8 cellular contexts compared by ENCODE assay signal in the genomic region with DNA sequence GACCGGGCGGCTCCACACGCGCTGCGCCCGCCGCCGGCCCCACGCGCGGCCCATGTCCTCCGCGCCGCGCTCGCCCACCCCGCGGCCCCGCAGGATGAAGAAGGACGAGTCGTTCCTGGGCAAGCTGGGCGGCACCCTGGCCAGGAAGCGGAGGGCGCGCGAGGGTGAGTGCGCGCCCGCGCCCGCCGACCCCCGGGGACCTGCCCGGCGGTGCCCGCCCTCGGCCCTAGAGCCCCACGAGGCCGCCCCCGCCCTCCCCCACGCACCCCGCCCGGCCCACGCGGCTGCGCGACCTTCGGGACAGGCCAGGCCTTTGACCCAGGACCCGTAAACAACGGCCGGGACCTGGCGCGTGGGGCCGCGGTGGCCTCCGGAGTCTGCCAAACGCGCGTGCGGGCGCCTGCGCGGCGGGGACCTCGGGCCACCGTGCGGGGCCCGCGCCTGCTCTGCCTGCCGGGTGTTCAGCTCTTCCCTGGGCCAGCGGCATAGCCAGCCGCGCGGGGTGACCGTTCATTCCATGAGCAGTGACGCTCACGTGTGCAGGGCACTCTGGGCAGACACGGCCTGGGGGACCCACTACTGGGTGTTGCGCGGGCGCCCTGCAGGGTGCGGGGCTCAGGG. TPM values are rescaled to one million over a fixed set of nuclear protein-coding genes. Genes with fewer than 3 reads are reported as not detected.
DNase-seq lines count a peak whose midpoint lies in the region; ATAC-seq, FAIRE-seq and TF ChIP-seq lines count a peak whose summit lies in the region.

A gene with protein sequence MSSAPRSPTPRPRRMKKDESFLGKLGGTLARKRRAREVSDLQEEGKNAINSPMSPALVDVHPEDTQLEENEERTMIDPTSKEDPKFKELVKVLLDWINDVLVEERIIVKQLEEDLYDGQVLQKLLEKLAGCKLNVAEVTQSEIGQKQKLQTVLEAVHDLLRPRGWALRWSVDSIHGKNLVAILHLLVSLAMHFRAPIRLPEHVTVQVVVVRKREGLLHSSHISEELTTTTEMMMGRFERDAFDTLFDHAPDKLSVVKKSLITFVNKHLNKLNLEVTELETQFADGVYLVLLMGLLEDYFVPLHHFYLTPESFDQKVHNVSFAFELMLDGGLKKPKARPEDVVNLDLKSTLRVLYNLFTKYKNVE (plus strand): TSS at position 15 of the 621 bp plus-strand sequence. CDS start 38 bp downstream, at position 53.

- H3K9me3 Mint-ChIP-seq in activated T-helper 17 cell treated with anti-CD3 and anti-CD28 coated beads, Interleukin-2, amount 50 U/mL, for 72 hours: no peaks in the 10 kb centered on the region

- H3K4me1 ChIP-seq in pancreas: peaks cover 0 to 3% (median 0%) of the 10 kb centered on the region in 3 donors

- H3K36me3 ChIP-seq in pancreas: no peaks in the 10 kb centered on the region

- H3K4me3 ChIP-seq in pancreas: peak within 1 kb of the TSS; percentile 40 to 55 (median 44)

- no peaks in the 10 kb centered on the region for H3K27me3 Mint-ChIP-seq in activated T-helper 17 cell treated with anti-CD3 and anti-CD28 coated beads, Interleukin-2, amount 50 U/mL, for 72 hours

- intact Hi-C loops in head of caudate nucleus (cut with DNase I): no loop called here
- intact Hi-C loops in pancreas (cut with DNase I): no loop called here

- ATAC-seq in activated T-helper 17 cell treated with anti-CD3 and anti-CD28 coated beads, Interleukin-2, amount 50 U/mL, for 72 hours (replicated peaks): peak; percentile 14
- ATAC-seq in pancreas (peak in 3 of 4 donors; percentile 8 to 67 (median 44)), GM21381 (IDR thresholded peaks at IDR 0.05; ENCODE audit: unreplicated experiment) (no peak)

- no peaks in the 10 kb centered on the region for H3K9me3 ChIP-seq in pancreas

- peaks cover 18% of the 10 kb centered on the region for H3K36me3 Mint-ChIP-seq in activated T-helper 17 cell treated with anti-CD3 and anti-CD28 coated beads, Interleukin-2, amount 50 U/mL, for 72 hours (ENCODE audit: low read depth)

- DNase-seq in Daoy (ENCODE audit: low read depth) (peak; percentile 43), HuH-7.5 (ENCODE audit: low spot score) (peak; percentile 42), head of caudate nucleus (peak in 34 of 42 donors; percentile 15 to 69 (median 50)), pancreas (peak; percentile 13 to 72 (median 28)), NCI-H226 (no peak), activated gamma-delta T cell (lab: John Stamatoyannopoulos, UW) (no peak)

- H3K27ac ChIP-seq in pancreas: peak within 1 kb of the TSS in 3 of 4 donors; percentile 42 to 71 (median 50)

- 2% methylated on average over 57 to 81 of the region's 82 CpGs for WGBS in pancreas, 2 donors

- H3K27ac Mint-ChIP-seq in activated T-helper 17 cell treated with anti-CD3 and anti-CD28 coated beads, Interleukin-2, amount 50 U/mL, for 72 hours: peak within 1 kb of the TSS; percentile 94

- peaks cover 27% of the 10 kb centered on the region for H3K4me1 Mint-ChIP-seq in activated T-helper 17 cell treated with anti-CD3 and anti-CD28 coated beads, Interleukin-2, amount 50 U/mL, for 72 hours

- no peaks in the 10 kb centered on the region for H3K27me3 ChIP-seq in pancreas

- no peak for FAIRE-seq in pancreas (lab: Jason Lieb, UNC)

- H3K4me3 Mint-ChIP-seq in activated T-helper 17 cell treated with anti-CD3 and anti-CD28 coated beads, Interleukin-2, amount 50 U/mL, for 72 hours: peak within 1 kb of the TSS; percentile 88

- TF ChIP-seq CTCF in pancreas (IDR thresholded peaks at IDR 0.05): no peak

RNA-seq across cellular contexts. Expression of the gene that starts here (rescaled TPM):
- total RNA-seq in Daoy (2014; rRNA removed; shearing (Covaris generic)): 29.7 and 63.5 TPM in 2 replicates
- total RNA-seq in activated T-helper 17 cell treated with anti-CD3 and anti-CD28 coated beads, Interleukin-2, amount 50 U/mL, for 72 hours: 10 to 100 TPM; 50.2 to 66.1 TPM
- 10 to 100 TPM in 4 of 6 donors, 1 to 10 TPM in 2; 3.8 to 14.3 (median 10.4) TPM for total RNA-seq in pancreas
- polyA plus RNA-seq in pancreas: 10 to 100 TPM in 1 of 2 donors, 1 to 10 TPM in 1; 9.2 to 27.3 TPM

Comparison
In these comparisons a context has a peak if more than half of its experiments do, and no peak if none do; other contexts are left out.
1. DNase-seq: peak in Daoy (single experiment), HuH-7.5 (single experiment), head of caudate nucleus (34 of 42) and pancreas (6 of 6); none in NCI-H226 (single experiment) and activated gamma-delta T cell (single experiment).